ENCODE assay signal across 35 cellular contexts in the genomic region with DNA sequence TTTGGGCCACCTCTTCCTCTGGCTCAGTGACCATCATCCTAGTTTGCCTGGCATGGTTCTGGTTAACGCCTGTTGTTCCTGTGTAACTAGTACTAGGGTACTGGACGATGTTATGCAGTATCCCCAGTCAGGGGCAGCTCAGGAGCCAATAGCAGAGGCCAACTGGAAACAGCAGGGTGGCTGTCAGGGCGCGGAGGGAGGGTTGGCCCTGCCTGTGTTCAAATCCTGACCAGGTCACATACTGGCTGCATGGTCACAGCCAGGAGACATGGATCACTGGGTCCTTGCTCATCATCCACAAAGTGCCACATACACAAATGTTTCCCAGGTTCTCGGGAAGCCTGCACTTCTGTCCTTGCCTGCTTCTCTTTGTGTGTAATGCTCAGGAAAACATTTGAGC. TPM values are rescaled to one million over a fixed set of nuclear protein-coding genes. Genes with fewer than 3 reads are reported as not detected.
"Had no signal": no experiment of that assay in that cellular context is flagged by ENCODE, and none has a peak within 500 bp of the region (broad histone marks: within the 10 kb centered on the region; RNA-seq: fewer than 3 reads in every experiment).

No MANE protein-coding gene starts in this region.

- H3K9me3 ChIP-seq: ascending aorta, gastroesophageal sphincter, left lung, lower lobe of right lung, mucosa of descending colon, thyroid gland had no signal

- H3K4me3 Mint-ChIP-seq: activated naive CD4-positive, alpha-beta T cell treated with anti-CD3 and anti-CD28 coated beads, Interleukin-2, amount 10 ng/mL, durations not matched to agents 7 days and 5 days; activated naive CD8-positive, alpha-beta T cell treated with anti-CD3 and anti-CD28 coated beads, Interleukin-2, amount 10 ng/mL, durations not matched to agents 7 days and 5 days; brain; natural killer cell treated with Interleukin-12 subunit alpha and Interleukin-12 subunit beta and Interleukin-15 and Interleukin-18, amount 100 ng/mL, for 72 hours; stimulated activated effector memory CD8-positive, alpha-beta T cell treated with anti-CD3 and anti-CD28 coated beads, Interleukin-12 subunit alpha, Interleukin-12 subunit beta, amount 100 ng/mL, for 72 hours; stimulated activated naive CD8-positive, alpha-beta T cell treated with anti-CD3 and anti-CD28 coated beads, Interleukin-15, Interleukin-2, amounts not matched to agents 100 ng/mL and 50 ng/mL, for 24 hours; T-helper 2 cell treated with Interferon-gamma antibody and Interleukin-4, amounts not matched to agents 5 μg/mL and 100 μg/mL, for 36 hours had no signal

- H3K4me1 Mint-ChIP-seq: activated naive CD4-positive, alpha-beta T cell treated with anti-CD3 and anti-CD28 coated beads, Interleukin-2, amount 10 ng/mL, durations not matched to agents 7 days and 5 days; activated naive CD8-positive, alpha-beta T cell treated with anti-CD3 and anti-CD28 coated beads, Interleukin-2, amount 10 ng/mL, durations not matched to agents 7 days and 5 days; brain; stimulated activated effector memory CD8-positive, alpha-beta T cell treated with anti-CD3 and anti-CD28 coated beads, Interleukin-12 subunit alpha, Interleukin-12 subunit beta, amount 100 ng/mL, for 72 hours had no signal

- DNase-seq: activated CD4-positive, alpha-beta T cell treated with anti-CD3 and anti-CD28 coated beads for 48 hours; activated CD4-positive, alpha-beta T cell treated with anti-CD3 and anti-CD28 coated beads, Interleukin-2, amount 50 U/mL, for 48 hours; activated CD8-positive, alpha-beta memory T cell treated with anti-CD3 and anti-CD28 coated beads for 24 hours; activated gamma-delta T cell; activated naive CD4-positive, alpha-beta T cell treated with anti-CD3 and anti-CD28 coated beads, Interleukin-2, amount 10 ng/mL, durations not matched to agents 7 days and 5 days; activated naive CD8-positive, alpha-beta T cell treated with anti-CD3 and anti-CD28 coated beads, Interleukin-2, amount 10 ng/mL, durations not matched to agents 7 days and 5 days; hippocampal formation; lower lobe of right lung; mesenchymal stem cell; mucosa of descending colon; small intestine; stimulated activated CD4-positive, alpha-beta T cell treated with anti-CD3 and anti-CD28 coated beads, Interleukin-4, amount 100 ng/mL, for 24 hours; substantia nigra; T-helper 1 cell; thyroid gland had no signal

- H3K36me3 ChIP-seq: ascending aorta, cardiac muscle cell, gastroesophageal sphincter, left lung, lower lobe of right lung, thyroid gland had no signal

- H3K27me3 ChIP-seq: ascending aorta, left lung, thyroid gland had no signal

- H3K4me3 ChIP-seq: ascending aorta, cardiac muscle cell, gastroesophageal sphincter, left lung, lower lobe of right lung, mucosa of descending colon, thyroid gland had no signal

- H3K27ac Mint-ChIP-seq: activated naive CD4-positive, alpha-beta T cell treated with anti-CD3 and anti-CD28 coated beads, Interleukin-2, amount 10 ng/mL, durations not matched to agents 7 days and 5 days; activated naive CD8-positive, alpha-beta T cell treated with anti-CD3 and anti-CD28 coated beads, Interleukin-2, amount 10 ng/mL, durations not matched to agents 7 days and 5 days; natural killer cell treated with Interleukin-12 subunit alpha and Interleukin-12 subunit beta and Interleukin-15 and Interleukin-18, amount 100 ng/mL, for 72 hours; progenitor cell of endocrine pancreas; stimulated activated effector memory CD8-positive, alpha-beta T cell treated with anti-CD3 and anti-CD28 coated beads, Interleukin-12 subunit alpha, Interleukin-12 subunit beta, amount 100 ng/mL, for 72 hours; stimulated activated naive CD8-positive, alpha-beta T cell treated with anti-CD3 and anti-CD28 coated beads, Interleukin-15, Interleukin-2, amounts not matched to agents 100 ng/mL and 50 ng/mL, for 24 hours had no signal

- H3K4me1 ChIP-seq: ascending aorta, left lung, lower lobe of right lung, thyroid gland had no signal

- H3K27ac ChIP-seq: ascending aorta, cardiac muscle cell, gastroesophageal sphincter, left lung, lower lobe of right lung, thyroid gland had no signal

- H3K9me3 Mint-ChIP-seq: activated naive CD4-positive, alpha-beta T cell treated with anti-CD3 and anti-CD28 coated beads, Interleukin-2, amount 10 ng/mL, durations not matched to agents 7 days and 5 days; activated naive CD8-positive, alpha-beta T cell treated with anti-CD3 and anti-CD28 coated beads, Interleukin-2, amount 10 ng/mL, durations not matched to agents 7 days and 5 days; brain; natural killer cell treated with Interleukin-12 subunit alpha and Interleukin-12 subunit beta and Interleukin-15 and Interleukin-18, amount 100 ng/mL, for 72 hours; stimulated activated effector memory CD8-positive, alpha-beta T cell treated with anti-CD3 and anti-CD28 coated beads, Interleukin-12 subunit alpha, Interleukin-12 subunit beta, amount 100 ng/mL, for 72 hours; stimulated activated naive CD8-positive, alpha-beta T cell treated with anti-CD3 and anti-CD28 coated beads, Interleukin-15, Interleukin-2, amounts not matched to agents 100 ng/mL and 50 ng/mL, for 24 hours; T-helper 2 cell treated with Interferon-gamma antibody and Interleukin-4, amounts not matched to agents 5 μg/mL and 100 μg/mL, for 36 hours had no signal

- H3K36me3 Mint-ChIP-seq: activated naive CD4-positive, alpha-beta T cell treated with anti-CD3 and anti-CD28 coated beads, Interleukin-2, amount 10 ng/mL, durations not matched to agents 7 days and 5 days; activated naive CD8-positive, alpha-beta T cell treated with anti-CD3 and anti-CD28 coated beads, Interleukin-2, amount 10 ng/mL, durations not matched to agents 7 days and 5 days; brain; natural killer cell treated with Interleukin-12 subunit alpha and Interleukin-12 subunit beta and Interleukin-15 and Interleukin-18, amount 100 ng/mL, for 72 hours; stimulated activated effector memory CD8-positive, alpha-beta T cell treated with anti-CD3 and anti-CD28 coated beads, Interleukin-12 subunit alpha, Interleukin-12 subunit beta, amount 100 ng/mL, for 72 hours had no signal

RNA-seq across cellular contexts. Expression of gene RBP3, which starts 12.3 kb away (rescaled TPM):
- total RNA-seq: activated naive CD8-positive, alpha-beta T cell treated with anti-CD3 and anti-CD28 coated beads, Interleukin-2, amount 10 ng/mL, durations not matched to agents 7 days and 5 days; ascending aorta; cardiac muscle cell; cerebellum; endothelial cell of umbilical vein; fibroblast of lung; fibroblast of villous mesenchyme; gastroesophageal sphincter; left lung; lower lobe of right lung; mucosa of descending colon; myocyte; natural killer cell treated with Interleukin-12 subunit alpha and Interleukin-12 subunit beta and Interleukin-15 and Interleukin-18, amount 100 ng/mL, for 72 hours; osteocyte; renal cortical epithelial cell; sciatic nerve; thyroid gland; ureter had no signal
- polyA plus RNA-seq: cardiac muscle cell, endothelial cell of umbilical vein, esophagus, fibroblast of lung had no signal

RNA-seq across cellular contexts. Expression of gene GDF2, which starts 13.7 kb away (rescaled TPM):
- total RNA-seq: activated naive CD8-positive, alpha-beta T cell treated with anti-CD3 and anti-CD28 coated beads, Interleukin-2, amount 10 ng/mL, durations not matched to agents 7 days and 5 days; cerebellum; endothelial cell of umbilical vein; fibroblast of lung; fibroblast of villous mesenchyme; gastroesophageal sphincter; left lung; lower lobe of right lung; mucosa of descending colon; myocyte; natural killer cell treated with Interleukin-12 subunit alpha and Interleukin-12 subunit beta and Interleukin-15 and Interleukin-18, amount 100 ng/mL, for 72 hours; osteocyte; progenitor cell of endocrine pancreas; renal cortical epithelial cell; sciatic nerve; thyroid gland; ureter had no signal
- polyA plus RNA-seq: endothelial cell of umbilical vein, esophagus, fibroblast of lung, small intestine had no signal

RNA-seq across cellular contexts. Expression of gene GDF10, which starts 35.9 kb away (rescaled TPM):
- total RNA-seq: endothelial cell of umbilical vein; fibroblast of villous mesenchyme; myocyte; natural killer cell treated with Interleukin-12 subunit alpha and Interleukin-12 subunit beta and Interleukin-15 and Interleukin-18, amount 100 ng/mL, for 72 hours; osteocyte; progenitor cell of endocrine pancreas; renal cortical epithelial cell had no signal
- polyA plus RNA-seq: endothelial cell of umbilical vein had no signal

RNA-seq across cellular contexts. Expression of gene ZNF488, which starts 48.2 kb away (rescaled TPM):
- total RNA-seq: activated naive CD8-positive, alpha-beta T cell treated with anti-CD3 and anti-CD28 coated beads, Interleukin-2, amount 10 ng/mL, durations not matched to agents 7 days and 5 days; ascending aorta; fibroblast of lung; natural killer cell treated with Interleukin-12 subunit alpha and Interleukin-12 subunit beta and Interleukin-15 and Interleukin-18, amount 100 ng/mL, for 72 hours had no signal
